8 cellular contexts compared by ENCODE assay signal in genomic region chr15:70111203-70112017, GRCh38. TPM values are rescaled to one million over a fixed set of nuclear protein-coding genes. Genes with fewer than 3 reads are reported as not detected.
DNase-seq lines count a peak whose midpoint lies in the region; ATAC-seq and TF ChIP-seq lines count a peak whose summit lies in the region.

No MANE protein-coding gene starts in this region.

- H4K20me1 ChIP-seq in hepatocyte (ENCODE audit: insufficient read depth, poor library complexity, severe bottlenecking): no peaks in the 10 kb centered on the region

- peaks cover 3% of the 10 kb centered on the region for H3K27me3 ChIP-seq in hepatocyte
- no peaks in the 10 kb centered on the region for H3K27me3 ChIP-seq in gastrocnemius medialis

- 2% methylated on average over 7 of the region's 7 CpGs for WGBS in hepatocyte (ENCODE audit: low lambda C conversion rate, missing lambda C conversion rate)

- TF ChIP-seq CTCF in hepatocyte (IDR thresholded peaks at IDR 0.05; ENCODE audit: poor library complexity) (no peak), gastrocnemius medialis (IDR thresholded peaks at IDR 0.05 in 4 of 5, conservative IDR thresholded peaks at IDR 0.05 in 1 of 5) (no peak)

- TF ChIP-seq POLR2A in gastrocnemius medialis (IDR thresholded peaks at IDR 0.05): no peak

- H3K36me3 ChIP-seq in hepatocyte (replicated peaks; ENCODE audit: insufficient read depth, low read depth): no peaks in the 10 kb centered on the region
- H3K36me3 ChIP-seq in gastrocnemius medialis: no peaks in the 10 kb centered on the region

- H3K4me1 ChIP-seq in hepatocyte (ENCODE audit: insufficient read depth) (peaks cover 8% of the 10 kb centered on the region), gastrocnemius medialis (peaks cover 12 to 13% of the 10 kb centered on the region in 2 donors)

- in situ Hi-C loops in gastrocnemius medialis (cut with MboI; ENCODE audit: low sequenced_read_pairs in 4 of 4): no loop called here

- peak overlapping the region; percentile 70 for H3K27ac ChIP-seq in hepatocyte
- peak overlapping the region; percentile 68 to 89 (median 78) for H3K27ac ChIP-seq in gastrocnemius medialis

- DNase-seq in EL (peak; percentile 66), NCI-H2107 (lab: John Stamatoyannopoulos, UW) (peak; percentile 28), anterior cingulate cortex (lab: John Stamatoyannopoulos, UW) (peak in 51 of 58 donors; percentile 19 to 84 (median 68)), hepatocyte (ENCODE audit: low spot score) (peak; percentile 85), gastrocnemius medialis (peak in 1 of 2 donors; percentile 52), occipital lobe (lab: John Stamatoyannopoulos, UW) (no peak)

- ATAC-seq in gastrocnemius medialis: peak; percentile 85 to 95
- ATAC-seq in GM21526 (IDR thresholded peaks at IDR 0.05; ENCODE audit: low FRiP score, unreplicated experiment): no peak
- ATAC-seq in GM21360 (IDR thresholded peaks at IDR 0.05; ENCODE audit: unreplicated experiment): no peak

- no peaks in the 10 kb centered on the region for H3K79me2 ChIP-seq in hepatocyte

- H3K4me3 ChIP-seq in hepatocyte (no peak overlapping the region), gastrocnemius medialis (peak overlapping the region in 3 of 4 donors; percentile 18 to 34 (median 31))

- H3K9me3 ChIP-seq in hepatocyte (ENCODE audit: low read depth) (no peaks in the 10 kb centered on the region), gastrocnemius medialis (no peaks in the 10 kb centered on the region)

- intact Hi-C loops in gastrocnemius medialis (cut with DNase I; ENCODE audit: low total_unique reads): loop anchor here (1.0 kb wide), 1 partner anchor 10 kb away; no protein-coding TSS in a partner anchor

- no peaks in the 10 kb centered on the region for H3K9me2 ChIP-seq in hepatocyte (replicated peaks; ENCODE audit: insufficient read depth)

- H2AFZ ChIP-seq in hepatocyte: no peak overlapping the region

- H3K4me2 ChIP-seq in hepatocyte: peak overlapping the region; percentile 73

RNA-seq across cellular contexts. Expression of gene TLE3, which starts 13.7 kb away (rescaled TPM):
- 18.0 and 45.9 TPM in 2 replicates for total RNA-seq in hepatocyte
- 21.2 and 32.8 TPM in 2 replicates for polyA plus RNA-seq in hepatocyte
- total RNA-seq in gastrocnemius medialis: 10 to 100 TPM in 2 of 4 donors, 1 to 10 TPM in 2; 4.6 to 35.3 (median 13.3) TPM
- total RNA-seq in occipital lobe: 79.4 TPM

Comparison
In these comparisons a context has a peak if more than half of its experiments do, and no peak if none do; other contexts are left out.
1. ATAC-seq: peak in gastrocnemius medialis (2 of 2); none in GM21526 (single experiment) and GM21360 (single experiment).